In genomic region chr17:29111816-29112499, GRCh38 we compare ENCODE assay signal across 7 cellular contexts.
A peak's percentile ranks its signal among the peaks of the same experiment; 100 is the strongest.
DNase-seq lines count a peak whose midpoint lies in the region; ATAC-seq, FAIRE-seq and TF ChIP-seq lines count a peak whose summit lies in the region.

No MANE protein-coding gene starts in this region.

- H3K79me2 ChIP-seq in keratinocyte (ENCODE audit: control insufficient read depth, insufficient read depth, low read length), result no peaks in the 10 kb centered on the region

- BruUV-seq in MCF 10A (replicated peaks; lab: Mats Ljungman, UMichigan), result no TSS peak

- H3K27ac ChIP-seq in WERI-Rb-1 (peak overlapping the region; percentile 87), keratinocyte (ENCODE audit: control insufficient read depth, insufficient read depth, low read length) (no peak overlapping the region)

- H4K20me1 ChIP-seq in keratinocyte (ENCODE audit: control insufficient read depth, extremely low read depth, insufficient read depth, low read length), result peaks cover 5% of the 10 kb centered on the region

- no peak overlapping the region for H3K27ac Mint-ChIP-seq in MCF 10A (ENCODE audit: low read depth, unreplicated experiment)

- no peak overlapping the region for H3K9ac ChIP-seq in keratinocyte (ENCODE audit: control insufficient read depth, extremely low read depth, insufficient read depth, low read length)

- no peak overlapping the region for H3K4me3 Mint-ChIP-seq in MCF 10A (ENCODE audit: unreplicated experiment)

- no peak for ATAC-seq in HG03378 (IDR thresholded peaks at IDR 0.05; ENCODE audit: unreplicated experiment)

- H3K27me3 ChIP-seq in WERI-Rb-1 (ENCODE audit: insufficient read depth, low read depth, severe bottlenecking) (no peaks in the 10 kb centered on the region), keratinocyte (ENCODE audit: control insufficient read depth, extremely low read depth, insufficient read depth, low read length) (no peaks in the 10 kb centered on the region)

- POLR2A ChIA-PET in MCF 10A (lab: Yijun Ruan, JAX), result interaction anchor here (0.6 to 1.6 kb wide), 5 partner anchors 77 to 386 kb away, joined by 3 to 27 read pairs (median 5); partner anchors contain the start of gene TLCD1

- DNase-seq in NCI-H187 (lab: John Stamatoyannopoulos, UW), result peak; percentile 11 to 39
- peak; percentile 88 for DNase-seq in WERI-Rb-1
- peak; percentile 78 for DNase-seq in MCF 10A (ENCODE audit: unreplicated experiment)
- no peak for DNase-seq in keratinocyte (ENCODE audit: low read depth, low spot score)
- DNase-seq in stimulated activated CD4-positive, alpha-beta T cell treated with anti-CD3 and anti-CD28 coated beads, Interleukin-2, amount 100 ng/mL, for 4 hours (ENCODE audit: low read depth), result peak; percentile 57

- no peak overlapping the region for H2AFZ ChIP-seq in keratinocyte (ENCODE audit: control insufficient read depth, low read length)

- no peaks in the 10 kb centered on the region for H3K9me1 ChIP-seq in keratinocyte (ENCODE audit: control insufficient read depth, extremely low read depth, insufficient read depth, low read length)

- H3K9me3 Mint-ChIP-seq in MCF 10A (ENCODE audit: unreplicated experiment), result no peaks in the 10 kb centered on the region

- H3K9me3 ChIP-seq in WERI-Rb-1 (ENCODE audit: severe bottlenecking), result no peaks in the 10 kb centered on the region
- no peaks in the 10 kb centered on the region for H3K9me3 ChIP-seq in keratinocyte (ENCODE audit: control insufficient read depth, low read depth, low read length)

- H3K4me2 ChIP-seq in keratinocyte (ENCODE audit: control insufficient read depth, extremely low read depth, insufficient read depth, low read depth, low read length), result no peak overlapping the region

- FAIRE-seq in keratinocyte (lab: Jason Lieb, UNC), result peak; percentile 61

- intact Hi-C loops in MCF 10A (cut with micrococcal nuclease), result loop anchor here (1.0 kb wide), 1 partner anchor 147 kb away; no protein-coding TSS in a partner anchor

- peaks cover 15% of the 10 kb centered on the region for H3K36me3 Mint-ChIP-seq in MCF 10A (ENCODE audit: insufficient read depth, unreplicated experiment)

- peak; percentile 94 for TF ChIP-seq CTCF in GM12873 (IDR thresholded peaks at IDR 0.05; ENCODE audit: insufficient read depth, low read depth, low read length, missing control alignments)
- peak; percentile 97 for TF ChIP-seq CTCF in WERI-Rb-1 (IDR thresholded peaks at IDR 0.05; ENCODE audit: low read depth, low read length)
- TF ChIP-seq CTCF in MCF 10A (IDR thresholded peaks at IDR 0.05; ENCODE audit: unreplicated experiment), result peak; percentile 89
- peak; percentile 97 to 99 (median 99) for TF ChIP-seq CTCF in keratinocyte (optimal IDR thresholded peaks at IDR 0.05 in 1 of 3, IDR thresholded peaks at IDR 0.05 in 1 of 3, conservative IDR thresholded peaks at IDR 0.05 in 1 of 3; ENCODE audit: extremely low read depth in 1 of 3, insufficient read depth in 2 of 3, low read length in 3 of 3)

- H3K4me1 Mint-ChIP-seq in MCF 10A (ENCODE audit: insufficient read depth, unreplicated experiment), result peaks cover 10% of the 10 kb centered on the region

- dilution Hi-C loops in keratinocyte (cut with MboI; ENCODE audit: extremely low pct_ligation_motif_present, low sequenced_read_pairs), result no loop called here

- H3K27me3 Mint-ChIP-seq in MCF 10A (ENCODE audit: insufficient read depth, unreplicated experiment), result no peaks in the 10 kb centered on the region

- peaks cover 43% of the 10 kb centered on the region for H3K36me3 ChIP-seq in WERI-Rb-1
- peaks cover 46 to 62% of the 10 kb centered on the region in 2 experiments for H3K36me3 ChIP-seq in keratinocyte (ENCODE audit: control insufficient read depth in 2 of 2, extremely low read depth in 1 of 2, insufficient read depth in 2 of 2, low read length in 2 of 2)

- H3K4me3 ChIP-seq in WERI-Rb-1 (ENCODE audit: low read depth, low read length) (no peak overlapping the region), keratinocyte (ENCODE audit: control insufficient read depth in 2 of 3, extremely low read depth in 1 of 3, insufficient read depth in 2 of 3, low read depth in 1 of 3, low read length in 3 of 3) (no peak overlapping the region)

- H3K4me1 ChIP-seq in keratinocyte (ENCODE audit: control insufficient read depth, extremely low read depth, insufficient read depth, low read length), result peaks cover 6% of the 10 kb centered on the region

- CTCF ChIA-PET in MCF 10A (lab: Yijun Ruan, JAX), result interaction anchor here (0.6 to 10.9 kb wide), 28 partner anchors 8 to 984 kb away, joined by 3 to 279 read pairs (median 4); no protein-coding TSS in a partner anchor
